Comparison of ENCODE assay signal across 9 cellular contexts in genomic region chr15:43104426-43104825, GRCh38.
DNase-seq lines count a peak whose midpoint lies in the region; ATAC-seq and TF ChIP-seq lines count a peak whose summit lies in the region.
"Had no signal": no experiment of that assay in that cellular context is flagged by ENCODE, and none has a peak within 500 bp of the region (broad histone marks: within the 10 kb centered on the region; RNA-seq: fewer than 3 reads in every experiment).

No MANE protein-coding gene starts in this region.

- H3K9me2 ChIP-seq in OCI-LY1 (ENCODE audit: low read depth, low read length) = no peaks in the 10 kb centered on the region

- H3K4me1 ChIP-seq in DND-41 (ENCODE audit: insufficient read depth, low read length) (peaks cover 46% of the 10 kb centered on the region), OCI-LY1 (ENCODE audit: insufficient read depth, low read length, severe bottlenecking) (peaks cover 24% of the 10 kb centered on the region), duodenal mucosa (ENCODE audit: control insufficient read depth in 1 of 2, insufficient read depth in 2 of 2, low read length in 2 of 2) (peaks cover 14 to 17% of the 10 kb centered on the region in 2 donors), neutrophil (ENCODE audit: control insufficient read depth in 1 of 2, insufficient read depth in 1 of 2, low read depth in 1 of 2, low read length in 1 of 2) (peaks cover 22 to 37% of the 10 kb centered on the region in 2 experiments)

- H3F3A ChIP-seq in OCI-LY1 (ENCODE audit: insufficient read depth, low read length) = no peaks in the 10 kb centered on the region

- ATAC-seq in DND-41 (ENCODE audit: insufficient read depth, low read depth) (no peak), HG03025 (IDR thresholded peaks at IDR 0.05; ENCODE audit: low FRiP score, unreplicated experiment) (no peak), HG02763 (IDR thresholded peaks at IDR 0.05; ENCODE audit: unreplicated experiment) (no peak)

- H3K27ac ChIP-seq in DND-41 (ENCODE audit: low read length) (no peak overlapping the region), OCI-LY1 (ENCODE audit: low read depth, low read length, poor library complexity, severe bottlenecking) (no peak overlapping the region), duodenal mucosa (ENCODE audit: low read depth, low read length) (no peak overlapping the region), neutrophil (peak overlapping the region; percentile 54)

- intact Hi-C loops in head of caudate nucleus (cut with DNase I) = no loop called here

- H3K36me3 ChIP-seq in DND-41 (ENCODE audit: insufficient read depth, low read length) (peaks cover 30% of the 10 kb centered on the region), OCI-LY1 (ENCODE audit: insufficient read depth, low read length) (peaks cover 43% of the 10 kb centered on the region), duodenal mucosa (ENCODE audit: control insufficient read depth in 1 of 2, insufficient read depth in 2 of 2, low read length in 2 of 2) (peaks cover 5 to 15% of the 10 kb centered on the region in 2 donors), neutrophil (peaks cover 8% of the 10 kb centered on the region)

- H3K4me2 ChIP-seq in DND-41 (ENCODE audit: insufficient read depth, low read length) = peak overlapping the region; percentile 69
- peak overlapping the region; percentile 97 for H3K4me2 ChIP-seq in OCI-LY1 (ENCODE audit: low read length)

- H3K79me2 ChIP-seq in DND-41 (ENCODE audit: insufficient read depth, low read length) (peaks cover 64% of the 10 kb centered on the region), OCI-LY1 (ENCODE audit: insufficient read depth, low read length) (peaks cover 42% of the 10 kb centered on the region)

- H2AFZ ChIP-seq in DND-41 (ENCODE audit: low read depth, low read length) (no peak overlapping the region), OCI-LY1 (ENCODE audit: low read length) (no peak overlapping the region)

- H3K9me3 ChIP-seq in DND-41 (ENCODE audit: insufficient read depth, low read length, severe bottlenecking) = no peaks in the 10 kb centered on the region
- no peaks in the 10 kb centered on the region for H3K9me3 ChIP-seq in OCI-LY1 (ENCODE audit: low read length)
- H3K9me3 ChIP-seq in duodenal mucosa (ENCODE audit: control insufficient read depth in 1 of 2, low read length in 2 of 2) = no peaks in the 10 kb centered on the region
- no peaks in the 10 kb centered on the region for H3K9me3 ChIP-seq in neutrophil

- H3K27me3 ChIP-seq in DND-41 (ENCODE audit: insufficient read depth, low read length, poor library complexity) = no peaks in the 10 kb centered on the region
- no peaks in the 10 kb centered on the region for H3K27me3 ChIP-seq in OCI-LY1 (ENCODE audit: insufficient read depth, low read length)
- no peaks in the 10 kb centered on the region for H3K27me3 ChIP-seq in duodenal mucosa (ENCODE audit: control insufficient read depth in 1 of 2, insufficient read depth in 2 of 2, low read length in 2 of 2)
- H3K27me3 ChIP-seq in neutrophil = no peaks in the 10 kb centered on the region

- H4K20me1 ChIP-seq in DND-41 (ENCODE audit: insufficient read depth, low read length) = peaks cover 6% of the 10 kb centered on the region; the same call in 1 of the 2 replicates
- no peaks in the 10 kb centered on the region for H4K20me1 ChIP-seq in OCI-LY1 (ENCODE audit: insufficient read depth, low read length)

- TF ChIP-seq CTCF in DND-41 (IDR thresholded peaks at IDR 0.05; ENCODE audit: borderline replicate concordance, extremely low read depth, low read length, poor library complexity, severe bottlenecking) = no peak
- no peak for TF ChIP-seq CTCF in OCI-LY1 (IDR thresholded peaks at IDR 0.05; ENCODE audit: low read length)
- TF ChIP-seq CTCF in neutrophil (IDR thresholded peaks at IDR 0.05) = no peak

- DNase-seq in DND-41 (no peak), head of caudate nucleus (no peak)
- DNase-seq in activated CD4-positive, alpha-beta T cell treated with anti-CD3 and anti-CD28 coated beads, Interleukin-2, amount 50 U/mL, for 48 hours = no peak
- DNase-seq: NCI-H510A treated with DMSO at 0.1 percent for 48 hours had no signal

- H3K4me3 ChIP-seq in DND-41 (ENCODE audit: low read depth in 1 of 2, low read length in 2 of 2) (peak overlapping the region in 1 of 2 experiments; percentile 63; a peak in 2 of 4 replicates), OCI-LY1 (ENCODE audit: low read depth, low read length, poor library complexity, severe bottlenecking) (peak overlapping the region; percentile 81), duodenal mucosa (ENCODE audit: low read depth in 1 of 2, low read length in 2 of 2) (peak overlapping the region; percentile 17 to 46), neutrophil (ENCODE audit: low read depth in 1 of 2, low read length in 1 of 2) (peak overlapping the region in 1 of 2 experiments; percentile 77)

- H3K9ac ChIP-seq in DND-41 (ENCODE audit: low read depth, low read length) = peak overlapping the region; percentile 27; the same call in 1 of the 2 replicates
- H3K9ac ChIP-seq in OCI-LY1 (ENCODE audit: low read length) = peak overlapping the region; percentile 11; the same call in 1 of the 2 replicates
- H3K9ac ChIP-seq in duodenal mucosa (ENCODE audit: low read depth in 1 of 2, low read length in 2 of 2) = no peak overlapping the region

Comparison
In these comparisons a context has a peak if more than half of its experiments do, and no peak if none do; other contexts are left out.
1. H3K9ac ChIP-seq: peak in DND-41 (single experiment) and OCI-LY1 (single experiment); none in duodenal mucosa (0 of 2).